In genomic region chr1:29860681-29861080, GRCh38 we compare ENCODE assay signal across 27 cellular contexts.
"Had no signal": no experiment of that assay in that cellular context is flagged by ENCODE, and none has a peak within 500 bp of the region (broad histone marks: within the 10 kb centered on the region; RNA-seq: fewer than 3 reads in every experiment).

No MANE protein-coding gene starts in this region.

- H3K4me1 Mint-ChIP-seq: mesothelial cell of epicardium; naive B cell; stimulated activated memory B cell treated with anti-CD40 and anti-IgM and Interleukin-4, amounts not matched to agents 10 μg/mL and 1 μg/mL and 100 μg/mL, for 72 hours; stimulated activated naive CD8-positive, alpha-beta T cell treated with anti-CD3 and anti-CD28 coated beads, Interleukin-15, amount 100 ng/mL, for 72 hours had no signal

- DNase-seq: hippocampal formation; kidney; left colon; left lung; mesendoderm; naive B cell; occipital lobe; ovary; right lobe of liver; stimulated activated CD4-positive, alpha-beta T cell treated with anti-CD3 and anti-CD28 coated beads, Interleukin-1b, Interleukin-23, amount 100 ng/mL, for 48 hours; stimulated activated CD4-positive, alpha-beta T cell treated with anti-CD3 and anti-CD28 coated beads, Interleukin-2, amount 100 ng/mL, for 48 hours; stimulated activated CD4-positive, alpha-beta T cell treated with anti-CD3 and anti-CD28 coated beads, Interleukin-4, amount 100 ng/mL, for 4 hours; stimulated activated CD8-positive, alpha-beta memory T cell treated with anti-CD3 and anti-CD28 coated beads, Interleukin-4, amount 100 ng/mL, for 48 hours; stimulated activated naive CD4-positive, alpha-beta T cell treated with Interleukin-2 at 50 U/mL for 16 hours; stimulated activated naive CD8-positive, alpha-beta T cell treated with anti-CD3 and anti-CD28 coated beads, Interleukin-15, amount 100 ng/mL, for 72 hours; substantia nigra had no signal

- H3K4me3 Mint-ChIP-seq: mesothelial cell of epicardium; naive B cell; nephron; neural crest cell; stimulated activated memory B cell treated with anti-CD40 and anti-IgM and Interleukin-4, amounts not matched to agents 10 μg/mL and 1 μg/mL and 100 μg/mL, for 72 hours; stimulated activated naive CD8-positive, alpha-beta T cell treated with anti-CD3 and anti-CD28 coated beads, Interleukin-15, amount 100 ng/mL, for 72 hours; type B pancreatic cell had no signal

- H3K4me3 ChIP-seq: left lung, lung, ovary, right atrium auricular region, right lobe of liver, smooth muscle cell, tibial nerve, vagina had no signal

- H3K27ac Mint-ChIP-seq: mesothelial cell of epicardium; nephron; progenitor cell of endocrine pancreas; stimulated activated memory B cell treated with anti-CD40 and anti-IgM and Interleukin-4, amounts not matched to agents 10 μg/mL and 1 μg/mL and 100 μg/mL, for 72 hours; type B pancreatic cell had no signal

- ATAC-seq: left colon; left lung; right lobe of liver; stimulated activated memory B cell treated with anti-CD40 and anti-IgM and Interleukin-4, amounts not matched to agents 10 μg/mL and 1 μg/mL and 100 μg/mL, for 72 hours; stimulated activated naive CD8-positive, alpha-beta T cell treated with anti-CD3 and anti-CD28 coated beads, Interleukin-15, amount 100 ng/mL, for 72 hours had no signal

- H3K36me3 Mint-ChIP-seq: mesothelial cell of epicardium, type B pancreatic cell had no signal
